Comparison of ENCODE assay signal across 9 cellular contexts in the genomic region with DNA sequence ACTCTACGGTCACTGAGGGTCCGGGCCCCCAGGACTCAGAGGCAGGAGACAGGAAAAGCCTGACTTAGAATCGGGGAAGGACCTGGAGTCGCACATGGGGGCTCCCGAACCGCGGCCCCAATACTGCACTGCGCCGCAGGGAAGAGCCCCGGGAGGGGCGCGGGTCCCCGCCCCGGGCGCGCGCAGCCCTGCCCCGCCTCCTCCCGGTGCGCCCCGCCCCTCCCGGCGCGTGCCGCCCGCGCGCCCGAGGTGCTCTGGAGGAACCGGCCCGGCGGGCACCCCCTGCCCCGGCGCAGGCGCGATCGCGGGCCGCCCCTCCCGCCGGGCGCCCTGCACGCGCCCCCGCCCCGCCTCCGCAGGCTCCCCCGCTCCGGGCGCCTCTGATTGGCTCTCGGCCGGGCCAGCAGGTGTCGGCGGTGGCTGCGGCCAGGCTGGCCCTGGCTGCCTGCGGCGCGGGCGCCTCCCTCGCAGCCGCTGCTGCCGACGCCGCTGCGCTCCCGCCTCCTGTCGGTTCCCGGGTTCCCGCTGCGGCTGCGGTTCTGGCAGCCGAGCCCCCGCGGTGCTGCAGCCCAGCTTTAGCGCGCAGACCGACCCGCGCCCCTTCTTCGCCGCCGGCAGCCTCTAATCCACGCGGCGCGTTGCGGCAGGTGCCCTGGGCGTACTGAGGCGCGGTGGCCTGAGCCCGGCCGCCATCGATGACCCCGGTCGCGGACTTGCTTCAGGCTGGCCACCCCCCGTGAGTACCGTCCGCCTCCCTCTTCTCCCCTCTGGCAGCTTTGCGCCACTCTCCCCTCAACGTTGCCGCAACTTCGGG. TPM values are rescaled to one million over a fixed set of nuclear protein-coding genes. Genes with fewer than 3 reads are reported as not detected.
DNase-seq lines count a peak whose midpoint lies in the region; ATAC-seq and TF ChIP-seq lines count a peak whose summit lies in the region.
"Had no signal": no experiment of that assay in that cellular context is flagged by ENCODE, and none has a peak within 500 bp of the region (broad histone marks: within the 10 kb centered on the region; RNA-seq: fewer than 3 reads in every experiment).

A gene (plus strand): TSS at position 429 of the 814 bp plus-strand sequence. CDS start 91,208 bp downstream, outside the sequence.

- CTCF ChIA-PET in activated naive CD4-positive, alpha-beta T cell treated with anti-CD3 and anti-CD28 coated beads, Interleukin-2, amount 10 ng/mL, durations not matched to agents 7 days and 5 days (lab: Charles Lee), result no interaction called here
- CTCF ChIA-PET in activated CD4-positive, alpha-beta memory T cell treated with anti-CD3 and anti-CD28 coated beads for 36 hours (lab: Charles Lee), result interaction anchor here (1.1 kb wide), 1 partner anchor 369 kb away, joined by 3 read pairs; no protein-coding TSS in a partner anchor

- ATAC-seq in HG02588 (IDR thresholded peaks at IDR 0.05; ENCODE audit: unreplicated experiment) (peak; percentile 81), HG03097 (IDR thresholded peaks at IDR 0.05; ENCODE audit: low FRiP score, unreplicated experiment) (no peak)

- intact Hi-C loops in activated CD4-positive, alpha-beta memory T cell treated with anti-CD3 and anti-CD28 coated beads for 36 hours (cut with micrococcal nuclease), result no loop called here

- H3K27ac Mint-ChIP-seq in activated naive CD4-positive, alpha-beta T cell treated with anti-CD3 and anti-CD28 coated beads, Interleukin-2, amount 10 ng/mL, durations not matched to agents 7 days and 5 days, result no peak within 1 kb of the TSS
- H3K27ac Mint-ChIP-seq in activated CD4-positive, alpha-beta memory T cell treated with anti-CD3 and anti-CD28 coated beads for 36 hours, result no peak within 1 kb of the TSS
- peak within 1 kb of the TSS; percentile 77 for H3K27ac Mint-ChIP-seq in glutamatergic neuron (ENCODE audit: unreplicated experiment)

- no peaks in the 10 kb centered on the region for H3K9me3 Mint-ChIP-seq in activated naive CD4-positive, alpha-beta T cell treated with anti-CD3 and anti-CD28 coated beads, Interleukin-2, amount 10 ng/mL, durations not matched to agents 7 days and 5 days
- H3K9me3 Mint-ChIP-seq in activated CD4-positive, alpha-beta memory T cell treated with anti-CD3 and anti-CD28 coated beads for 36 hours, result no peaks in the 10 kb centered on the region
- peaks cover 7% of the 10 kb centered on the region for H3K9me3 Mint-ChIP-seq in glutamatergic neuron (ENCODE audit: unreplicated experiment)

- peak within 1 kb of the TSS; percentile 55 for H3K4me3 Mint-ChIP-seq in activated naive CD4-positive, alpha-beta T cell treated with anti-CD3 and anti-CD28 coated beads, Interleukin-2, amount 10 ng/mL, durations not matched to agents 7 days and 5 days
- peak within 1 kb of the TSS; percentile 37 for H3K4me3 Mint-ChIP-seq in activated CD4-positive, alpha-beta memory T cell treated with anti-CD3 and anti-CD28 coated beads for 36 hours
- peak within 1 kb of the TSS; percentile 95 for H3K4me3 Mint-ChIP-seq in glutamatergic neuron (ENCODE audit: unreplicated experiment)

- POLR2A ChIA-PET in activated CD4-positive, alpha-beta memory T cell treated with anti-CD3 and anti-CD28 coated beads for 36 hours (lab: Charles Lee), result no interaction called here

- peaks cover 2% of the 10 kb centered on the region for H3K36me3 Mint-ChIP-seq in activated naive CD4-positive, alpha-beta T cell treated with anti-CD3 and anti-CD28 coated beads, Interleukin-2, amount 10 ng/mL, durations not matched to agents 7 days and 5 days
- no peaks in the 10 kb centered on the region for H3K36me3 Mint-ChIP-seq in activated CD4-positive, alpha-beta memory T cell treated with anti-CD3 and anti-CD28 coated beads for 36 hours
- no peaks in the 10 kb centered on the region for H3K36me3 Mint-ChIP-seq in glutamatergic neuron (ENCODE audit: unreplicated experiment)

- H3K4me1 Mint-ChIP-seq in activated naive CD4-positive, alpha-beta T cell treated with anti-CD3 and anti-CD28 coated beads, Interleukin-2, amount 10 ng/mL, durations not matched to agents 7 days and 5 days, result peaks cover 16% of the 10 kb centered on the region
- peaks cover 14% of the 10 kb centered on the region for H3K4me1 Mint-ChIP-seq in activated CD4-positive, alpha-beta memory T cell treated with anti-CD3 and anti-CD28 coated beads for 36 hours (ENCODE audit: low read depth)
- H3K4me1 Mint-ChIP-seq in glutamatergic neuron (ENCODE audit: low read depth, unreplicated experiment), result peaks cover 17% of the 10 kb centered on the region

- no peak for TF ChIP-seq CTCF in glutamatergic neuron (IDR thresholded peaks at IDR 0.05; ENCODE audit: partially characterized antibody, unreplicated experiment)

- peaks cover 59% of the 10 kb centered on the region for H3K27me3 Mint-ChIP-seq in activated naive CD4-positive, alpha-beta T cell treated with anti-CD3 and anti-CD28 coated beads, Interleukin-2, amount 10 ng/mL, durations not matched to agents 7 days and 5 days
- H3K27me3 Mint-ChIP-seq in activated CD4-positive, alpha-beta memory T cell treated with anti-CD3 and anti-CD28 coated beads for 36 hours, result peaks cover 42% of the 10 kb centered on the region
- peaks cover 16% of the 10 kb centered on the region for H3K27me3 Mint-ChIP-seq in glutamatergic neuron (ENCODE audit: unreplicated experiment)

- DNase-seq in activated naive CD4-positive, alpha-beta T cell treated with anti-CD3 and anti-CD28 coated beads, Interleukin-2, amount 10 ng/mL, durations not matched to agents 7 days and 5 days, result peak; percentile 23
- no peak for DNase-seq in activated naive CD4-positive, alpha-beta T cell treated with Interleukin-2 at 50 U/mL for 16 hours
- DNase-seq in NCI-H1105 treated with DMSO at 0.1 percent for 48 hours (lab: John Stamatoyannopoulos, UW) (peak; percentile 72), glutamatergic neuron (peak; percentile 84), occipital lobe (lab: John Stamatoyannopoulos, UW) (peak; percentile 62)
- DNase-seq in activated CD4-positive, alpha-beta memory T cell treated with anti-CD3 and anti-CD28 coated beads for 36 hours, result no peak

RNA-seq across cellular contexts. Expression of the gene that starts here (rescaled TPM):
- total RNA-seq in activated CD4-positive, alpha-beta memory T cell treated with anti-CD3 and anti-CD28 coated beads for 36 hours, result not detected
- total RNA-seq in glutamatergic neuron (ENCODE audit: unreplicated experiment) (1.8 TPM), occipital lobe (12.5 TPM)
- total RNA-seq: mononuclear cell had no signal

Comparison
In these comparisons a context has a peak if more than half of its experiments do, and no peak if none do; other contexts are left out.
1. DNase-seq: peak in activated naive CD4-positive, alpha-beta T cell treated with anti-CD3 and anti-CD28 coated beads, Interleukin-2, amount 10 ng/mL, durations not matched to agents 7 days and 5 days (single experiment), NCI-H1105 treated with DMSO at 0.1 percent for 48 hours (single experiment), glutamatergic neuron (single experiment) and occipital lobe (single experiment); none in activated naive CD4-positive, alpha-beta T cell treated with Interleukin-2 at 50 U/mL for 16 hours (single experiment) and activated CD4-positive, alpha-beta memory T cell treated with anti-CD3 and anti-CD28 coated beads for 36 hours (single experiment).
2. H3K4me3 Mint-ChIP-seq: peak in every context shown above with its lines; median percentile 95 in glutamatergic neuron; 55 in activated naive CD4-positive, alpha-beta T cell treated with anti-CD3 and anti-CD28 coated beads, Interleukin-2, amount 10 ng/mL, durations not matched to agents 7 days and 5 days; 37 in activated CD4-positive, alpha-beta memory T cell treated with anti-CD3 and anti-CD28 coated beads for 36 hours.